ENCODE assay signal across 18 cellular contexts in the genomic region with DNA sequence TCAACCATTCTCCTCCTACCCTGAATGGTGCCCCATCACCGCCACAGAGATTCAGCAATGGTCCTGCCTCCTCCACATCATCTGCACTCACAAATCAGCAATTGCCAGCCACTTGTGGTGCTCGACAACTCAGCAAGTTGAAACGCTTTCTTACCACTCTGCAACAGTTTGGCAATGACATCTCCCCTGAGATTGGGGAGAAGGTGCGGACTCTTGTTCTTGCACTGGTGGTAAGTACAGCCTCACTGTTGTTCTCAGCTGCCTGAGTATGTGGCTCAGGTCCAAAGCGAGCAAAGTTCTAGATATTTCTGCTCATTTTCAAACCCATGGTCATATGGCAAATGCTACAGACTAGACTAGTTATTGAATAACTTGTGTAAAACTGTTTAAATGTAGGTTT. TPM values are rescaled to one million over a fixed set of nuclear protein-coding genes. Genes with fewer than 3 reads are reported as not detected.
A peak's percentile ranks its signal among the peaks of the same experiment; 100 is the strongest.
DNase-seq lines count a peak whose midpoint lies in the region; ATAC-seq, FAIRE-seq and TF ChIP-seq lines count a peak whose summit lies in the region.
"Had no signal": no experiment of that assay in that cellular context is flagged by ENCODE, and none has a peak within 500 bp of the region (broad histone marks: within the 10 kb centered on the region; RNA-seq: fewer than 3 reads in every experiment).

No MANE protein-coding gene starts in this region.

- no peak for TF ChIP-seq POLR2A in thyroid gland (IDR thresholded peaks at IDR 0.05)

- H3K27me3 ChIP-seq in heart right ventricle = no peaks in the 10 kb centered on the region
- no peaks in the 10 kb centered on the region for H3K27me3 ChIP-seq in bronchial epithelial cell (ENCODE audit: control insufficient read depth, insufficient read depth, low read length)
- H3K27me3 ChIP-seq in thyroid gland = no peaks in the 10 kb centered on the region

- H3K4me1 ChIP-seq in heart right ventricle (peaks cover 0 to 5% (median 0%) of the 10 kb centered on the region in 9 donors), thyroid gland (no peaks in the 10 kb centered on the region)

- TF ChIP-seq CTCF in heart right ventricle (IDR thresholded peaks at IDR 0.05) (no peak), bronchial epithelial cell (IDR thresholded peaks at IDR 0.05; ENCODE audit: insufficient read depth, low read length, severe bottlenecking) (no peak), thyroid gland (IDR thresholded peaks at IDR 0.05) (no peak), D721Med (IDR thresholded peaks at IDR 0.05; ENCODE audit: insufficient read depth, missing control alignments) (no peak)

- H3K9me3 ChIP-seq in heart right ventricle = no peaks in the 10 kb centered on the region
- H3K9me3 ChIP-seq in thyroid gland = no peaks in the 10 kb centered on the region

- DNase-seq in left ventricle myocardium superior (no peak), heart right ventricle (no peak), NCI-H1436 (lab: John Stamatoyannopoulos, UW) (peak; percentile 28), bronchial epithelial cell (ENCODE audit: low read depth) (no peak), thyroid gland (peak; percentile 64 to 68), D721Med (ENCODE audit: insufficient read length, low spot score) (no peak), COLO668 (lab: John Stamatoyannopoulos, UW; ENCODE audit: unreplicated experiment) (no peak)
- DNase-seq in activated T-cell treated with anti-CD3 and anti-CD28 coated beads, Interleukin-2, amount 50 U/mL, for 24 hours = no peak
- DNase-seq: ACHN; C1 segment of cervical spinal cord; CD4-positive, alpha-beta memory T cell; COR-L47; DMS53; HCEC 1CT; HFFc6 had no signal

- no peaks in the 10 kb centered on the region for H3K27me3 Mint-ChIP-seq in activated T-cell treated with anti-CD3 and anti-CD28 coated beads, Interleukin-2, amount 50 U/mL, for 24 hours
- H3K27me3 Mint-ChIP-seq: CD4-positive, alpha-beta memory T cell had no signal

- intact Hi-C loops in left ventricle myocardium superior (cut with micrococcal nuclease) = no loop called here
- intact Hi-C loops in heart right ventricle (cut with DNase I) = no loop called here
- intact Hi-C loops in thyroid gland (cut with DNase I) = no loop called here

- H3K27ac Mint-ChIP-seq in activated T-cell treated with anti-CD3 and anti-CD28 coated beads, Interleukin-2, amount 50 U/mL, for 24 hours = no peak overlapping the region
- H3K27ac Mint-ChIP-seq: HFFc6 had no signal

- ATAC-seq in left ventricle myocardium superior (peak; percentile 28), heart right ventricle (no peak)

- H3K36me3 ChIP-seq in heart right ventricle (peaks cover 0 to 98% (median 34%) of the 10 kb centered on the region in 9 donors), bronchial epithelial cell (ENCODE audit: control insufficient read depth, insufficient read depth, low read length) (peaks cover 7% of the 10 kb centered on the region), thyroid gland (peaks cover 6 to 15% of the 10 kb centered on the region in 2 donors)

- peak; percentile 85 for FAIRE-seq in bronchial epithelial cell (lab: Jason Lieb, UNC)
- FAIRE-seq in D721Med (lab: Jason Lieb, UNC) = no peak
- FAIRE-seq: HTR-8/SVneo had no signal

- peaks cover 63% of the 10 kb centered on the region for H3K36me3 Mint-ChIP-seq in activated T-cell treated with anti-CD3 and anti-CD28 coated beads, Interleukin-2, amount 50 U/mL, for 24 hours (ENCODE audit: low read depth)

- no peak overlapping the region for H3K4me3 Mint-ChIP-seq in activated T-cell treated with anti-CD3 and anti-CD28 coated beads, Interleukin-2, amount 50 U/mL, for 24 hours
- H3K4me3 Mint-ChIP-seq: CD4-positive, alpha-beta memory T cell; HFFc6 had no signal

- H3K9me3 Mint-ChIP-seq in activated T-cell treated with anti-CD3 and anti-CD28 coated beads, Interleukin-2, amount 50 U/mL, for 24 hours = no peaks in the 10 kb centered on the region
- H3K9me3 Mint-ChIP-seq: CD4-positive, alpha-beta memory T cell; HFFc6 had no signal

- H3K4me3 ChIP-seq in heart right ventricle (no peak overlapping the region), bronchial epithelial cell (ENCODE audit: low read depth, low read length) (no peak overlapping the region), thyroid gland (replicated peaks in 1 of 3) (no peak overlapping the region)

- WGBS in heart right ventricle, 2 donors = 87 to 88% methylated on average over 5 of the region's 5 CpGs
- 65 to 77% methylated on average over 5 of the region's 5 CpGs for WGBS in thyroid gland, 2 donors

- peaks cover 7% of the 10 kb centered on the region for H3K4me1 Mint-ChIP-seq in activated T-cell treated with anti-CD3 and anti-CD28 coated beads, Interleukin-2, amount 50 U/mL, for 24 hours (ENCODE audit: low read depth)

- H3K27ac ChIP-seq in heart right ventricle (no peak overlapping the region), thyroid gland (no peak overlapping the region)

RNA-seq across cellular contexts. Expression of a gene that starts 51.0 kb away (rescaled TPM):
- not detected for total RNA-seq in left ventricle myocardium superior
- not detected for total RNA-seq in heart right ventricle
- under 1 TPM in 1 of 2 donors, not detected in 1; 0.03 TPM for polyA plus RNA-seq in heart right ventricle
- total RNA-seq in bronchial epithelial cell = 0.13 TPM in 1 of 2 replicates, not detected in the other
- under 1 TPM in 1 of 4 donors, not detected in 3; 0.13 TPM for total RNA-seq in thyroid gland
- total RNA-seq: A172, H4 had no signal
- polyA plus RNA-seq: CD4-positive, alpha-beta memory T cell had no signal

RNA-seq across cellular contexts. Expression of a gene that starts 55.6 kb away (rescaled TPM):
- 0.40 TPM for total RNA-seq in left ventricle myocardium superior
- under 1 TPM in 6 of 10 donors, not detected in 4; 0.11 to 0.39 (median 0.25) TPM for total RNA-seq in heart right ventricle
- polyA plus RNA-seq in heart right ventricle = 1 to 10 TPM in 1 of 2 donors, under 1 TPM in 1; 0.59 to 1.2 TPM
- 1.2 and 1.6 TPM in 2 replicates for total RNA-seq in bronchial epithelial cell
- total RNA-seq in thyroid gland = 1 to 10 TPM; 2.1 to 3.9 (median 2.6) TPM
- total RNA-seq: A172, H4 had no signal

Comparison
In these comparisons a context has a peak if more than half of its experiments do, and no peak if none do; other contexts are left out.
1. DNase-seq: peak in NCI-H1436 (single experiment) and thyroid gland (2 of 2); none in left ventricle myocardium superior (single experiment), heart right ventricle (0 of 2), bronchial epithelial cell (single experiment), D721Med (single experiment), activated T-cell treated with anti-CD3 and anti-CD28 coated beads, Interleukin-2, amount 50 U/mL, for 24 hours (single experiment) and COLO668 (single experiment).